11 cellular contexts compared by ENCODE assay signal in genomic region chr15:100713163-100713867, GRCh38.
DNase-seq lines count a peak whose midpoint lies in the region; ATAC-seq and TF ChIP-seq lines count a peak whose summit lies in the region.
"Had no signal": no experiment of that assay in that cellular context is flagged by ENCODE, and none has a peak within 500 bp of the region (broad histone marks: within the 10 kb centered on the region; RNA-seq: fewer than 3 reads in every experiment).

No MANE protein-coding gene starts in this region.

- no peak overlapping the region for H3K4me3 ChIP-seq in tibial artery

- H3K4me3 Mint-ChIP-seq in T-helper 17 cell, result no peak overlapping the region
- H3K4me3 Mint-ChIP-seq: activated naive CD8-positive, alpha-beta T cell treated with anti-CD3 and anti-CD28 coated beads, Interleukin-2, amount 50 U/mL, for 24 hours; stimulated activated naive CD8-positive, alpha-beta T cell treated with anti-CD3 and anti-CD28 coated beads, Interleukin-15, amount 100 ng/mL, for 72 hours had no signal

- no peak overlapping the region for H3K27ac Mint-ChIP-seq in T-helper 17 cell
- H3K27ac Mint-ChIP-seq: activated naive CD8-positive, alpha-beta T cell treated with anti-CD3 and anti-CD28 coated beads, Interleukin-2, amount 50 U/mL, for 24 hours; stimulated activated naive CD8-positive, alpha-beta T cell treated with anti-CD3 and anti-CD28 coated beads, Interleukin-15, amount 100 ng/mL, for 72 hours had no signal

- H3K4me1 ChIP-seq in tibial artery, result no peaks in the 10 kb centered on the region

- ATAC-seq in HG03095 (IDR thresholded peaks at IDR 0.05; ENCODE audit: unreplicated experiment) (no peak), T-helper 17 cell (no peak)
- ATAC-seq: activated naive CD8-positive, alpha-beta T cell treated with anti-CD3 and anti-CD28 coated beads, Interleukin-2, amount 50 U/mL, for 24 hours; sciatic nerve; stimulated activated naive CD8-positive, alpha-beta T cell treated with anti-CD3 and anti-CD28 coated beads, Interleukin-15, amount 100 ng/mL, for 72 hours had no signal

- H3K36me3 ChIP-seq in tibial artery, result no peaks in the 10 kb centered on the region

- no peak overlapping the region for H3K27ac ChIP-seq in tibial artery

- H3K4me1 Mint-ChIP-seq in T-helper 17 cell, result no peaks in the 10 kb centered on the region
- H3K4me1 Mint-ChIP-seq: activated naive CD8-positive, alpha-beta T cell treated with anti-CD3 and anti-CD28 coated beads, Interleukin-2, amount 50 U/mL, for 24 hours; stimulated activated naive CD8-positive, alpha-beta T cell treated with anti-CD3 and anti-CD28 coated beads, Interleukin-15, amount 100 ng/mL, for 72 hours had no signal

- peaks cover 17% of the 10 kb centered on the region for H3K27me3 Mint-ChIP-seq in T-helper 17 cell

- no peak for TF ChIP-seq CTCF in tibial artery (IDR thresholded peaks at IDR 0.05)

- peaks cover under 1% of the 10 kb centered on the region for H3K36me3 Mint-ChIP-seq in T-helper 17 cell (ENCODE audit: low read depth)

- peak; percentile 98 for DNase-seq in HPDE6-E6E7 (ENCODE audit: extremely low spot score)
- DNase-seq in amniotic epithelial cell (ENCODE audit: low read depth), result peak; percentile 95
- peak; percentile 79 for DNase-seq in iris pigment epithelial cell (ENCODE audit: low read depth)
- peak; percentile 18 to 51 for DNase-seq in tibial artery
- no peak for DNase-seq in T-helper 17 cell
- no peak for DNase-seq in NCI-H2227 (lab: John Stamatoyannopoulos, UW; ENCODE audit: unreplicated experiment)
- DNase-seq: activated naive CD8-positive, alpha-beta T cell treated with anti-CD3 and anti-CD28 coated beads, Interleukin-2, amount 50 U/mL, for 24 hours; stimulated activated naive CD8-positive, alpha-beta T cell treated with anti-CD3 and anti-CD28 coated beads, Interleukin-15, amount 100 ng/mL, for 72 hours; T-helper 9 cell had no signal

- no peaks in the 10 kb centered on the region for H3K9me3 ChIP-seq in tibial artery
- H3K9me3 ChIP-seq in T-helper 17 cell (ENCODE audit: control insufficient read depth, low read length, poor library complexity, severe bottlenecking), result no peaks in the 10 kb centered on the region

- H3K27me3 ChIP-seq in tibial artery, result no peaks in the 10 kb centered on the region

- intact Hi-C loops in tibial artery (cut with DNase I; ENCODE audit: low total_unique reads), result no loop called here

Comparison
In these comparisons a context has a peak if more than half of its experiments do, and no peak if none do; other contexts are left out.
1. DNase-seq: peak in HPDE6-E6E7 (single experiment), amniotic epithelial cell (single experiment), iris pigment epithelial cell (single experiment) and tibial artery (2 of 2); none in T-helper 17 cell (0 of 3) and NCI-H2227 (single experiment).